21 cellular contexts compared by ENCODE assay signal in the genomic region with DNA sequence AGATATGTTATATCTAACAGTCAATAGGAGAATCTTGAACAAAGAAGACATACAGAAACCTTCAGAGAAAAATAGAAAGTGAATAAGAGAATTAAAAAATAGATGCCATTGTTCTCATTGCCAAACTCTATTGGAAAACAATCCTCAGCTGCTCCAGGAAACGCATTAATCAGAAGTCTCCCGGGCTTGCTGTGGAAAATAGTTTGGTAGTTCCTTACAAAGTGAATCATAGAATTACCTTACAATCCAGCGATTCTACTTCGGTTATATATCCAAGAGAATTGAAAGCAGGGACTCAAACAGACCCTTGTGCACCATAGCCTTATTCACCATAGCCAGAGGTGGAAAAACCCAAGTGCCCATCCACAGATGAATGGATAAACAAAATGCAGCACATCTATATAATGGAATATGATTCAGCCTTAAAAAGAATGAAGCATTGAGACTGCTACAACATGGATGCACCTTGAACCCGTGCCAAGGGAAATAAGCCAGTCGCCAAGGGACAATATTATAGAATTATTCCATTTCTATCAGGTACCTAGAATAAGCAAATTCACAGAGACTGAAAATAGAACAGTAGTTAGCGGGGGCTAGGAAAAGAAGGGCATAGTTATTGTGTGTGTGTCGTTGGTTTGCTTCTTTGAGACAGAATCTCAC. TPM values are rescaled to one million over a fixed set of nuclear protein-coding genes. Genes with fewer than 3 reads are reported as not detected.
DNase-seq lines count a peak whose midpoint lies in the region; ATAC-seq and TF ChIP-seq lines count a peak whose summit lies in the region.
"Had no signal": no experiment of that assay in that cellular context is flagged by ENCODE, and none has a peak within 500 bp of the region (broad histone marks: within the 10 kb centered on the region; RNA-seq: fewer than 3 reads in every experiment).

No MANE protein-coding gene starts in this region.

- WGBS in psoas muscle, 3 donors: 65 to 68% (median 65%) methylated on average over 8 of the region's 8 CpGs

- DNase-seq in HT1080 (ENCODE audit: low read depth): peak; percentile 33
- DNase-seq in astrocyte of the spinal cord (ENCODE audit: low read depth, low spot score): peak; percentile 64
- DNase-seq in fibroblast of pulmonary artery (ENCODE audit: low read depth): peak; percentile 52
- DNase-seq in stimulated activated effector memory CD8-positive, alpha-beta T cell treated with anti-CD3 and anti-CD28 coated beads, Interleukin-12 subunit alpha, Interleukin-12 subunit beta, amount 100 ng/mL, for 72 hours (ENCODE audit: low spot score in 2 of 2): no peak
- DNase-seq in hypothalamus (lab: John Stamatoyannopoulos, UW): no peak
- no peak for DNase-seq in psoas muscle
- DNase-seq: activated CD4-positive, alpha-beta T cell treated with anti-CD3 and anti-CD28 coated beads, Interleukin-2, amount 50 U/mL, for 4 hours; activated gamma-delta T cell treated with Interleukin-2 at 50 U/mL for 16 hours; amniotic stem cell; COR-L47; DND-41; Karpas-422; mucosa of descending colon; NCI-H1092; NCI-H2081 treated with DMSO at 0.1 percent for 48 hours; NCI-H510A; stimulated activated CD4-positive, alpha-beta T cell treated with anti-CD3 and anti-CD28 coated beads, Interleukin-12 subunit alpha, Interleukin-12 subunit beta, amount 100 ng/mL, for 4 hours had no signal

- in situ Hi-C loops in astrocyte of the spinal cord (cut with HindIII; ENCODE audit: low sequenced_read_pairs): no loop called here

- H3K4me3 ChIP-seq in astrocyte of the spinal cord (ENCODE audit: low read depth, low read length) (no peak overlapping the region), fibroblast of pulmonary artery (replicated peaks; ENCODE audit: low read depth, low read length) (no peak overlapping the region), psoas muscle (no peak overlapping the region)
- H3K4me3 ChIP-seq: mucosa of descending colon had no signal

- no peaks in the 10 kb centered on the region for H3K36me3 ChIP-seq in psoas muscle (ENCODE audit: insufficient read depth in 1 of 2, low read depth in 1 of 2)

- H3K36me3 Mint-ChIP-seq in stimulated activated effector memory CD8-positive, alpha-beta T cell treated with anti-CD3 and anti-CD28 coated beads, Interleukin-12 subunit alpha, Interleukin-12 subunit beta, amount 100 ng/mL, for 72 hours: no peaks in the 10 kb centered on the region

- intact Hi-C loops in psoas muscle (cut with DNase I): no loop called here

- no peaks in the 10 kb centered on the region for H3K4me1 ChIP-seq in psoas muscle

- no peak for TF ChIP-seq CTCF in astrocyte of the spinal cord (IDR thresholded peaks at IDR 0.05; ENCODE audit: low read depth, low read length)
- TF ChIP-seq CTCF in fibroblast of pulmonary artery (IDR thresholded peaks at IDR 0.05; ENCODE audit: low read length, missing control alignments): no peak
- no peak for TF ChIP-seq CTCF in psoas muscle (IDR thresholded peaks at IDR 0.05)

- no peaks in the 10 kb centered on the region for H3K9me3 ChIP-seq in psoas muscle
- H3K9me3 ChIP-seq: mucosa of descending colon had no signal

- no peak overlapping the region for H3K4me3 Mint-ChIP-seq in stimulated activated effector memory CD8-positive, alpha-beta T cell treated with anti-CD3 and anti-CD28 coated beads, Interleukin-12 subunit alpha, Interleukin-12 subunit beta, amount 100 ng/mL, for 72 hours

- peaks cover 7% of the 10 kb centered on the region for H3K4me1 Mint-ChIP-seq in stimulated activated effector memory CD8-positive, alpha-beta T cell treated with anti-CD3 and anti-CD28 coated beads, Interleukin-12 subunit alpha, Interleukin-12 subunit beta, amount 100 ng/mL, for 72 hours

- no peak overlapping the region for H3K27ac ChIP-seq in psoas muscle
- H3K27ac ChIP-seq: VCaP had no signal

- no peak for ATAC-seq in stimulated activated effector memory CD8-positive, alpha-beta T cell treated with anti-CD3 and anti-CD28 coated beads, Interleukin-12 subunit alpha, Interleukin-12 subunit beta, amount 100 ng/mL, for 72 hours
- no peak for ATAC-seq in psoas muscle
- ATAC-seq in GM19395 (IDR thresholded peaks at IDR 0.05; ENCODE audit: unreplicated experiment): no peak
- ATAC-seq: mucosa of descending colon, Right ventricle myocardium inferior had no signal

- peak overlapping the region; percentile 17 for H3K27ac Mint-ChIP-seq in stimulated activated effector memory CD8-positive, alpha-beta T cell treated with anti-CD3 and anti-CD28 coated beads, Interleukin-12 subunit alpha, Interleukin-12 subunit beta, amount 100 ng/mL, for 72 hours

- H3K27me3 ChIP-seq in psoas muscle (ENCODE audit: insufficient read depth in 3 of 3, low read length in 2 of 3): no peaks in the 10 kb centered on the region

- H3K9me3 Mint-ChIP-seq in stimulated activated effector memory CD8-positive, alpha-beta T cell treated with anti-CD3 and anti-CD28 coated beads, Interleukin-12 subunit alpha, Interleukin-12 subunit beta, amount 100 ng/mL, for 72 hours: no peaks in the 10 kb centered on the region

RNA-seq across cellular contexts. Expression of a gene that starts 21.9 kb away (rescaled TPM):
- 0.10 and 0.66 TPM in 2 replicates for total RNA-seq in HT1080 (2014; rRNA removed; shearing (Covaris generic))
- not detected in 2 replicates for polyA plus RNA-seq in HT1080 (2015; cell fraction: cytosol; rRNA removed)
- polyA plus RNA-seq in HT1080 (2015; cell fraction: nucleus; rRNA removed): not detected in 2 replicates
- 100 to 1,000 TPM in 3 of 4 donors, 10 to 100 TPM in 1; 51.0 to 278 (median 147) TPM for total RNA-seq in psoas muscle
- polyA plus RNA-seq in psoas muscle: 100 to 1,000 TPM in 1 of 3 donors, 10 to 100 TPM in 2; 31.7 to 123 (median 54.0) TPM
- total RNA-seq: T-helper 1 cell treated with Interleukin-12 subunit alpha and Interleukin-12 subunit beta and Interleukin-4 antibody, amounts not matched to agents 30 ng/mL and 1 ng/mL, for 36 hours had no signal

Comparison
In these comparisons a context has a peak if more than half of its experiments do, and no peak if none do; other contexts are left out.
1. DNase-seq: peak in HT1080 (single experiment), astrocyte of the spinal cord (single experiment) and fibroblast of pulmonary artery (single experiment); none in stimulated activated effector memory CD8-positive, alpha-beta T cell treated with anti-CD3 and anti-CD28 coated beads, Interleukin-12 subunit alpha, Interleukin-12 subunit beta, amount 100 ng/mL, for 72 hours (0 of 2), hypothalamus (0 of 51) and psoas muscle (0 of 2).
2. RNA of a gene that starts 21.9 kb away (total RNA-seq): 51.0 to 278 TPM in psoas muscle; 0.10 to 0.66 TPM in HT1080; every median in the first group is over 10 times any median in the second.